In the genomic region with DNA sequence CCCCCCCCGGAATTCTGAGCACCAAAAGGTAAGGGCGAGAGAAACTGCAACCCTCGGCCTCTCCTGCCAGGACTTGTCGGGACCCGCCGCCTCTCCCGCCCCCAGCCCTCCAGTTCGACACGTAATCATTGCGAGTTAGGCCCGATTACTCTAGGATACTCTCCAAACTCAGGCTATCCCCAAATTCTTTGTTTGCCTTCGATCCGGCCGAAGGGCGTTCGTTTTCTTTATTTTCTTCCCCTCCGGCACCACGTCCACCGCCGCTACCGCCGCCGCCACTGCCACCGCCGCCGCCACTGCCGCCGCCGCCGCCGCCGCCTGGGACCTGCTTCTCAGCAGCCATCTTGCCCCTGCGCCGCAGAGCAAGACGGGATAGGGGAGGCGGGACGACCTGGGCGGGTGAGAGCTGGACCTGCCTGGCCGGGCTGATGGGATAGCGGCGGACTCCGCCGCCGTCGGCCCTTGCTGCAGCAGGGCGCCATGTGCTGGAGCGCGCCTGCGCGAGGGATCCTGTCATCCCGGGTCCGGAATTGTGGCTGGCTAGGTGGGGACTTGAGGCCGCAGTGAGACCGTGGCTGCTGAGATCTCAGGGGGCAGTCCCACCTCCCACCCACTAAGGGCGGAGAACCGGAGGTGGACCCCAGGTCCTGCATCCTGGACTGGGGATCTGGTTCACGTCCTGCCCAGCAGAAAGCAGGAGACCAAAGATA, we compare ENCODE assay signal across 8 cellular contexts. TPM values are rescaled to one million over a fixed set of nuclear protein-coding genes. Genes with fewer than 3 reads are reported as not detected.
DNase-seq lines count a peak whose midpoint lies in the region; ATAC-seq and TF ChIP-seq lines count a peak whose summit lies in the region.

A gene (minus strand): TSS at position 369 of the 710 bp plus-strand sequence. CDS start 26 bp downstream, at position 343.

- H3K4me3 Mint-ChIP-seq in activated CD8-positive, alpha-beta T cell treated with anti-CD3 and anti-CD28 coated beads, Interleukin-2, amount 10 ng/mL, durations not matched to agents 7 days and 5 days, result peak within 1 kb of the TSS; percentile 96

- DNase-seq in C1 segment of cervical spinal cord (lab: John Stamatoyannopoulos, UW) (peak; percentile 53 to 95 (median 91)), HK-2 (ENCODE audit: unreplicated experiment) (peak; percentile 94), NCI-H82 treated with DMSO at 0.1 percent for 48 hours (lab: John Stamatoyannopoulos, UW; ENCODE audit: unreplicated experiment) (peak; percentile 80), ecto neural progenitor cell (ENCODE audit: low spot score) (peak; percentile 99), lower lobe of right lung (peak; percentile 95)
- peak; percentile 89 for DNase-seq in activated CD8-positive, alpha-beta T cell treated with anti-CD3 and anti-CD28 coated beads, Interleukin-2, amount 10 ng/mL, durations not matched to agents 7 days and 5 days
- DNase-seq in stimulated activated CD4-positive, alpha-beta T cell treated with anti-CD3 and anti-CD28 coated beads, TNF-alpha, amount 100 ng/mL, for 1 hour (ENCODE audit: low read depth in 3 of 3, low spot score in 1 of 3), result peak; percentile 62 to 66 (median 64)

- POLR2A ChIA-PET in activated CD8-positive, alpha-beta T cell treated with anti-CD3 and anti-CD28 coated beads, Interleukin-2, amount 10 ng/mL, durations not matched to agents 7 days and 5 days (lab: Charles Lee), result interaction anchor here (0.9 to 1.0 kb wide), 4 partner anchors 39 to 281 kb away, joined by 3 to 6 read pairs (median 4); a partner anchor contains a TSS

- H3K27ac ChIP-seq in lower lobe of right lung, result peak within 1 kb of the TSS; percentile 72

- H3K9me3 Mint-ChIP-seq in activated CD8-positive, alpha-beta T cell treated with anti-CD3 and anti-CD28 coated beads, Interleukin-2, amount 10 ng/mL, durations not matched to agents 7 days and 5 days (ENCODE audit: insufficient read depth), result no peaks in the 10 kb centered on the region

- peaks cover 60% of the 10 kb centered on the region for H3K4me1 ChIP-seq in lower lobe of right lung

- intact Hi-C loops in lower lobe of right lung (cut with DNase I), result no loop called here

- ATAC-seq in GM19395 (IDR thresholded peaks at IDR 0.05; ENCODE audit: unreplicated experiment) (peak; percentile 82), lower lobe of right lung (peak; percentile 98 to 99)
- ATAC-seq in activated CD8-positive, alpha-beta T cell treated with anti-CD3 and anti-CD28 coated beads, Interleukin-2, amount 10 ng/mL, durations not matched to agents 7 days and 5 days, result peak; percentile 97

- H3K4me1 Mint-ChIP-seq in activated CD8-positive, alpha-beta T cell treated with anti-CD3 and anti-CD28 coated beads, Interleukin-2, amount 10 ng/mL, durations not matched to agents 7 days and 5 days (ENCODE audit: low read depth), result peaks cover 46% of the 10 kb centered on the region

- CTCF ChIA-PET in activated CD8-positive, alpha-beta T cell treated with anti-CD3 and anti-CD28 coated beads, Interleukin-2, amount 10 ng/mL, durations not matched to agents 7 days and 5 days (lab: Charles Lee), result interaction anchor here (1.0 to 2.1 kb wide), 5 partner anchors 7 to 325 kb away, joined by 3 to 19 read pairs (median 5); no protein-coding TSS in a partner anchor

- no peak for TF ChIP-seq CTCF in lower lobe of right lung (IDR thresholded peaks at IDR 0.05)

- peaks cover 19% of the 10 kb centered on the region for H3K36me3 Mint-ChIP-seq in activated CD8-positive, alpha-beta T cell treated with anti-CD3 and anti-CD28 coated beads, Interleukin-2, amount 10 ng/mL, durations not matched to agents 7 days and 5 days (ENCODE audit: low read depth)

- no peaks in the 10 kb centered on the region for H3K9me3 ChIP-seq in lower lobe of right lung

- H3K27me3 ChIP-seq in lower lobe of right lung (ENCODE audit: low read depth), result peaks cover 40% of the 10 kb centered on the region

- H3K4me3 ChIP-seq in lower lobe of right lung, result peak within 1 kb of the TSS; percentile 80

- peak within 1 kb of the TSS; percentile 91 for H3K27ac Mint-ChIP-seq in activated CD8-positive, alpha-beta T cell treated with anti-CD3 and anti-CD28 coated beads, Interleukin-2, amount 10 ng/mL, durations not matched to agents 7 days and 5 days

- H3K27me3 Mint-ChIP-seq in activated CD8-positive, alpha-beta T cell treated with anti-CD3 and anti-CD28 coated beads, Interleukin-2, amount 10 ng/mL, durations not matched to agents 7 days and 5 days (ENCODE audit: low read depth), result peaks cover 33% of the 10 kb centered on the region

- H3K36me3 ChIP-seq in lower lobe of right lung, result peaks cover 29% of the 10 kb centered on the region

RNA-seq across cellular contexts. Expression of the gene that starts here (rescaled TPM):
- total RNA-seq in activated CD8-positive, alpha-beta T cell treated with anti-CD3 and anti-CD28 coated beads, Interleukin-2, amount 10 ng/mL, durations not matched to agents 7 days and 5 days, result 10 to 100 TPM; 85.1 to 86.0 TPM
- 65.0 TPM for total RNA-seq in lower lobe of right lung

Comparison
In these comparisons a context has a peak if more than half of its experiments do, and no peak if none do; other contexts are left out.
1. Peak in every context shown above with its lines: DNase-seq, ATAC-seq, H3K4me3 ChIP-seq and H3K27ac ChIP-seq.